Comparison of ENCODE assay signal across 20 cellular contexts in the genomic region with DNA sequence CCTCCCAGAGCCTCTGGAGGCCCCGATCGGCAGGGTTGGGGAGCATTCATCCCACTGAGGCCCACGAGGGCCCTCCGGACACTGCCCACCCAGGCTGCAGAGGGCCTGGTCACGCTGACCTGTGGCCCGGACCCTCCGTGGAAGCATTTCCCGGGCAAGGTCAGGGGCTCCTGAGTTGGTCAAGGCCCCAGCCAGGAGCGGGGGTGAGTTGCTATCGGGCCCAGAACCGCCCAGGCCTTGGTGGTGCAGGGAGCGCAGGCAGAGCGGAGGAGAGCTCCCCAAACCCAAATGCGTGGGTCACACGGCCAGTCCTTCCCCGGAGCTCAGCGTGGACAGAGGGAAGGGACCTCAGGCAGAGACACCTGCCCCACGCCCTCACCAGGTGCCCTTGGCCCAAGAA. TPM values are rescaled to one million over a fixed set of nuclear protein-coding genes. Genes with fewer than 3 reads are reported as not detected.
DNase-seq lines count a peak whose midpoint lies in the region; ATAC-seq and TF ChIP-seq lines count a peak whose summit lies in the region.
"Had no signal": no experiment of that assay in that cellular context is flagged by ENCODE, and none has a peak within 500 bp of the region (broad histone marks: within the 10 kb centered on the region; RNA-seq: fewer than 3 reads in every experiment).

No MANE protein-coding gene starts in this region.

- H3K27me3 Mint-ChIP-seq in activated naive CD4-positive, alpha-beta T cell treated with anti-CD3 and anti-CD28 coated beads, Interleukin-2, amount 50 U/mL, for 24 hours, result no peaks in the 10 kb centered on the region
- no peaks in the 10 kb centered on the region for H3K27me3 Mint-ChIP-seq in effector memory CD8-positive, alpha-beta T cell
- H3K27me3 Mint-ChIP-seq: activated B cell treated with CpG ODN at 0.5 μM for 24 hours had no signal

- TF ChIP-seq CTCF in RWPE1 (conservative IDR thresholded peaks at IDR 0.05; ENCODE audit: low read depth), result no peak
- no peak for TF ChIP-seq CTCF in BE2C (IDR thresholded peaks at IDR 0.05; ENCODE audit: low read depth, low read length)

- POLR2A ChIA-PET in RWPE1 (lab: Yijun Ruan, JAX; ENCODE audit: low non-redundant PET), result no interaction called here

- CTCF ChIA-PET in RWPE1 (lab: Yijun Ruan, JAX), result interaction anchor here (0.7 kb wide), 1 partner anchor 120 kb away, joined by 3 read pairs; no protein-coding TSS in a partner anchor

- no peaks in the 10 kb centered on the region for H3K9me3 Mint-ChIP-seq in activated naive CD4-positive, alpha-beta T cell treated with anti-CD3 and anti-CD28 coated beads, Interleukin-2, amount 50 U/mL, for 24 hours
- no peaks in the 10 kb centered on the region for H3K9me3 Mint-ChIP-seq in effector memory CD8-positive, alpha-beta T cell
- no peaks in the 10 kb centered on the region for H3K9me3 Mint-ChIP-seq in stimulated activated effector memory CD8-positive, alpha-beta T cell treated with anti-CD3 and anti-CD28 coated beads, Interleukin-12 subunit alpha, Interleukin-12 subunit beta, amount 100 ng/mL, for 72 hours
- H3K9me3 Mint-ChIP-seq: activated B cell treated with CpG ODN at 0.5 μM for 24 hours, neural crest cell had no signal

- no peaks in the 10 kb centered on the region for H3K27me3 ChIP-seq in BE2C
- H3K27me3 ChIP-seq: brain microvascular endothelial cell, heart left ventricle had no signal

- no peak for ATAC-seq in effector memory CD8-positive, alpha-beta T cell (replicated peaks)
- ATAC-seq in stimulated activated effector memory CD8-positive, alpha-beta T cell treated with anti-CD3 and anti-CD28 coated beads, Interleukin-12 subunit alpha, Interleukin-12 subunit beta, amount 100 ng/mL, for 72 hours, result no peak
- ATAC-seq in HG02884 (IDR thresholded peaks at IDR 0.05; ENCODE audit: unreplicated experiment), result no peak
- ATAC-seq: esophagus mucosa, HCT116, heart left ventricle, Right ventricle myocardium inferior had no signal

- DNase-seq in activated naive CD4-positive, alpha-beta T cell treated with Interleukin-2 at 50 U/mL for 16 hours, result no peak
- DNase-seq in RWPE1 (ENCODE audit: low spot score), result no peak
- DNase-seq in effector memory CD8-positive, alpha-beta T cell, result no peak
- DNase-seq in stimulated activated effector memory CD8-positive, alpha-beta T cell treated with anti-CD3 and anti-CD28 coated beads, Interleukin-12 subunit alpha, Interleukin-12 subunit beta, amount 100 ng/mL, for 72 hours (ENCODE audit: low spot score in 2 of 2), result no peak
- DNase-seq in BE2C, result no peak
- DNase-seq in putamen (ENCODE audit: low spot score), result no peak
- DNase-seq: activated B cell treated with CpG ODN at 0.5 μM for 24 hours, brain microvascular endothelial cell, dermis blood vessel endothelial cell, heart left ventricle, mammary epithelial cell, NCI-H187, NCI-H446, substantia nigra had no signal

- H3K4me3 ChIP-seq in BE2C (ENCODE audit: low read depth, low read length), result no peak overlapping the region

- peak overlapping the region; percentile 93 for H3K27ac ChIP-seq in RWPE1
- H3K27ac ChIP-seq: brain microvascular endothelial cell had no signal

- H3K9me3 ChIP-seq in BE2C, result no peaks in the 10 kb centered on the region
- H3K9me3 ChIP-seq: heart left ventricle had no signal

- peak overlapping the region; percentile 70 for H3K27ac Mint-ChIP-seq in activated naive CD4-positive, alpha-beta T cell treated with anti-CD3 and anti-CD28 coated beads, Interleukin-2, amount 50 U/mL, for 24 hours
- H3K27ac Mint-ChIP-seq in effector memory CD8-positive, alpha-beta T cell, result peak overlapping the region; percentile 41 to 69
- peak overlapping the region; percentile 95 for H3K27ac Mint-ChIP-seq in stimulated activated effector memory CD8-positive, alpha-beta T cell treated with anti-CD3 and anti-CD28 coated beads, Interleukin-12 subunit alpha, Interleukin-12 subunit beta, amount 100 ng/mL, for 72 hours

- H3K4me3 Mint-ChIP-seq in activated naive CD4-positive, alpha-beta T cell treated with anti-CD3 and anti-CD28 coated beads, Interleukin-2, amount 50 U/mL, for 24 hours, result peak overlapping the region; percentile 89
- H3K4me3 Mint-ChIP-seq in effector memory CD8-positive, alpha-beta T cell, result peak overlapping the region; percentile 83 to 84
- H3K4me3 Mint-ChIP-seq in stimulated activated effector memory CD8-positive, alpha-beta T cell treated with anti-CD3 and anti-CD28 coated beads, Interleukin-12 subunit alpha, Interleukin-12 subunit beta, amount 100 ng/mL, for 72 hours, result peak overlapping the region; percentile 84
- H3K4me3 Mint-ChIP-seq: neural crest cell had no signal

- H3K4me1 Mint-ChIP-seq in activated naive CD4-positive, alpha-beta T cell treated with anti-CD3 and anti-CD28 coated beads, Interleukin-2, amount 50 U/mL, for 24 hours, result peaks cover 23% of the 10 kb centered on the region
- peaks cover 22 to 25% of the 10 kb centered on the region in 2 donors for H3K4me1 Mint-ChIP-seq in effector memory CD8-positive, alpha-beta T cell (ENCODE audit: low read depth in 2 of 2)
- peaks cover 50% of the 10 kb centered on the region for H3K4me1 Mint-ChIP-seq in stimulated activated effector memory CD8-positive, alpha-beta T cell treated with anti-CD3 and anti-CD28 coated beads, Interleukin-12 subunit alpha, Interleukin-12 subunit beta, amount 100 ng/mL, for 72 hours
- H3K4me1 Mint-ChIP-seq: neural crest cell had no signal

- H3K4me1 ChIP-seq in BE2C, result no peaks in the 10 kb centered on the region; the same call in 1 of the 2 replicates

- peaks cover 11% of the 10 kb centered on the region for H3K36me3 ChIP-seq in BE2C

- peaks cover 1% of the 10 kb centered on the region for H3K36me3 Mint-ChIP-seq in activated naive CD4-positive, alpha-beta T cell treated with anti-CD3 and anti-CD28 coated beads, Interleukin-2, amount 50 U/mL, for 24 hours
- peaks cover 40% of the 10 kb centered on the region for H3K36me3 Mint-ChIP-seq in effector memory CD8-positive, alpha-beta T cell (ENCODE audit: insufficient read depth)
- peaks cover 88% of the 10 kb centered on the region for H3K36me3 Mint-ChIP-seq in stimulated activated effector memory CD8-positive, alpha-beta T cell treated with anti-CD3 and anti-CD28 coated beads, Interleukin-12 subunit alpha, Interleukin-12 subunit beta, amount 100 ng/mL, for 72 hours

RNA-seq across cellular contexts. Expression of a gene that starts 25.7 kb away (rescaled TPM):
- 790 TPM for polyA plus RNA-seq in BE2C (2012; ENCODE audit: insufficient read depth, insufficient read length, low read depth)

RNA-seq across cellular contexts. Expression of a gene that starts 34.4 kb away (rescaled TPM):
- 824 TPM for polyA plus RNA-seq in BE2C (2012; ENCODE audit: insufficient read depth, insufficient read length, low read depth)

RNA-seq across cellular contexts. Expression of a gene that starts 44.5 kb away (rescaled TPM):
- 74.4 TPM for polyA plus RNA-seq in BE2C (2012; ENCODE audit: insufficient read depth, insufficient read length, low read depth)
